In the genomic region with DNA sequence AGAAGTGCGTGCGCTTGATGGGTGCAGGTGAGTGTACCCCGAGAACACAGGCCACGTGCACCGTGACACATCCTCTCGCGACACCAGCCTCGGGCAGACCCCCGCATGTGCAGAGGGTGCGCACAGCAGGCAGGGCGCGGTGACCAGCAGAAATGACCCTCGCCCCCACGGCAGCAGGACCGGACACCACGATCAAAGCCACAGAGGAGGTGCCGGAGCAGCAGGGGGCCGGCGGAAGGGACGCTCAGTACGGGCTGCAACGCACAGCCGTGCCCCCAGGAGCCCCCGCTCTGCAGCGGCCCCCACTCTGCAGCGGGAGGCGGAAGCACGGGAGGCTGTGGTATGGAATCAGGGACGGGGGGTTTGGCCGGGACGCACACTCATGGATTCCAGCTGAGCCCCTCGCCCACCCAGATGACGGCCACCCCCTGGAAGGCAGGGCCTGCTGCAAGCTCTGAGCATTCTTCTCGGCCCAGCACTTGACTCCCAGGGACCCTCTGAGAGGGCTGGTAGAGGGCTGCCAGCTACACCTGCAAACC, we compare ENCODE assay signal across 17 cellular contexts. TPM values are rescaled to one million over a fixed set of nuclear protein-coding genes. Genes with fewer than 3 reads are reported as not detected.
DNase-seq lines count a peak whose midpoint lies in the region; ATAC-seq, FAIRE-seq and TF ChIP-seq lines count a peak whose summit lies in the region.
"Had no signal": no experiment of that assay in that cellular context is flagged by ENCODE, and none has a peak within 500 bp of the region (broad histone marks: within the 10 kb centered on the region; RNA-seq: fewer than 3 reads in every experiment).

No MANE protein-coding gene starts in this region.

- H2BK15ac ChIP-seq in IMR-90 (ENCODE audit: low read depth, low read length), result no peak overlapping the region

- no peak overlapping the region for H4K8ac ChIP-seq in IMR-90 (ENCODE audit: low read depth in 2 of 2, low read length in 2 of 2)

- H2BK120ac ChIP-seq in IMR-90 (ENCODE audit: low read depth, low read length), result no peak overlapping the region

- no TSS peak for BruUV-seq in IMR-90 (replicated peaks; lab: Mats Ljungman, UMichigan)
- no TSS peak for BruUV-seq in K562 (replicated peaks; lab: Mats Ljungman, UMichigan)

- H4K91ac ChIP-seq in IMR-90 (ENCODE audit: insufficient read depth, low read depth, low read length), result no peak overlapping the region

- TF ChIP-seq CTCF in IMR-90 (conservative IDR thresholded peaks at IDR 0.05; ENCODE audit: low read depth, low read length) (no peak), K562 (IDR thresholded peaks at IDR 0.05 in 2 of 3, conservative IDR thresholded peaks at IDR 0.05 in 1 of 3; ENCODE audit: insufficient read depth in 2 of 3, low read depth in 1 of 3, low read length in 3 of 3) (no peak), hepatocyte (IDR thresholded peaks at IDR 0.05; ENCODE audit: poor library complexity) (no peak)

- H3K27me3 ChIP-seq in IMR-90 (ENCODE audit: control insufficient read depth, insufficient read depth, low read length) (peaks cover 4% of the 10 kb centered on the region; the same call in 1 of the 2 replicates), K562 (ENCODE audit: control insufficient read depth in 2 of 2, insufficient read depth in 2 of 2, low read length in 2 of 2) (no peaks in the 10 kb centered on the region), iPS-15b (ENCODE audit: control insufficient read depth, insufficient read depth, low read length) (peaks cover 7% of the 10 kb centered on the region), skeletal muscle tissue (ENCODE audit: control insufficient read depth in 3 of 3, insufficient read depth in 3 of 3, low read length in 3 of 3) (peaks cover 0 to 6% (median 0%) of the 10 kb centered on the region in 3 donors), hepatocyte (peaks cover 22% of the 10 kb centered on the region)

- FAIRE-seq in K562 (lab: Jason Lieb, UNC), result no peak
- FAIRE-seq: bronchial epithelial cell had no signal

- no peak for TF ChIP-seq POLR2A in IMR-90 (IDR thresholded peaks at IDR 0.05; ENCODE audit: low read depth, low read length)
- TF ChIP-seq POLR2A in K562 (conservative IDR thresholded peaks at IDR 0.05), result no peak

- H2AK9ac ChIP-seq in IMR-90 (replicated peaks; ENCODE audit: low read depth, low read length, poor library complexity), result no peak overlapping the region

- no peak overlapping the region for H4K5ac ChIP-seq in IMR-90 (ENCODE audit: low read depth, low read length)

- H2BK20ac ChIP-seq in IMR-90 (ENCODE audit: low read depth, low read length), result no peak overlapping the region

- H3K27ac ChIP-seq in IMR-90 (ENCODE audit: insufficient read depth, low read length) (no peak overlapping the region), K562 (ENCODE audit: extremely low read depth, low read depth, low read length) (peak overlapping the region; percentile 49; the same call in 2 of the 3 replicates), skeletal muscle tissue (ENCODE audit: low read depth, low read length) (peak overlapping the region; percentile 97), hepatocyte (no peak overlapping the region)
- H3K27ac ChIP-seq: foreskin keratinocyte, prostate gland, upper lobe of left lung had no signal

- H3K9me3 ChIP-seq in IMR-90 (ENCODE audit: control insufficient read depth, insufficient read depth, low read length) (0 out of 2 replicates have a peak, but pooled peaks cover 2% of the 10 kb centered on the region), K562 (replicated peaks; ENCODE audit: control insufficient read depth, insufficient read depth, low read depth, low read length) (no peaks in the 10 kb centered on the region), iPS-15b (ENCODE audit: control insufficient read depth, insufficient read depth, low read length) (no peaks in the 10 kb centered on the region), skeletal muscle tissue (ENCODE audit: control insufficient read depth in 3 of 3, low read length in 3 of 3) (no peaks in the 10 kb centered on the region), hepatocyte (ENCODE audit: low read depth) (no peaks in the 10 kb centered on the region)
- H3K9me3 ChIP-seq: Caco-2, prostate gland, upper lobe of left lung had no signal

- in situ Hi-C loops in IMR-90 (cut with MboI; ENCODE audit: low sequenced_read_pairs), result no loop called here
- in situ Hi-C loops in K562 (cut with MboI), result no loop called here

- dilution Hi-C loops in IMR-90 (cut with HindIII; ENCODE audit: low sequenced_read_pairs, unreplicated experiment), result no loop called here

- H3K4me2 ChIP-seq in IMR-90 (ENCODE audit: low read depth, low read length) (no peak overlapping the region), K562 (ENCODE audit: insufficient read depth, low read length) (peak overlapping the region; percentile 25; the same call in 1 of the 2 replicates), hepatocyte (no peak overlapping the region)

- no peak overlapping the region for H2BK5ac ChIP-seq in IMR-90 (ENCODE audit: low read depth, low read length, poor library complexity, severe bottlenecking)

- POLR2A ChIA-PET in IMR-90 (lab: Charles Lee; ENCODE audit: unreplicated experiment) (no interaction called here), K562 (lab: Yijun Ruan, JAX) (no interaction called here)

- H3K23ac ChIP-seq in IMR-90 (ENCODE audit: low read depth, low read length), result no peak overlapping the region

- H3K4me3 ChIP-seq in IMR-90 (ENCODE audit: insufficient read depth, low read depth, low read length) (no peak overlapping the region), K562 (no peak overlapping the region), iPS-15b (ENCODE audit: low read depth, low read length) (no peak overlapping the region), skeletal muscle tissue (ENCODE audit: low read length in 3 of 3) (peak overlapping the region; percentile 72 to 85 (median 78)), hepatocyte (no peak overlapping the region)
- H3K4me3 ChIP-seq: prostate gland, upper lobe of left lung had no signal

- TF ChIP-seq EP300 in K562 (IDR thresholded peaks at IDR 0.05; ENCODE audit: low read length), result no peak

- CTCF ChIA-PET in IMR-90 (lab: Yijun Ruan, JAX), result no interaction called here
- CTCF ChIA-PET in K562 (lab: Yijun Ruan, JAX; ENCODE audit: low intra/inter-chr PET ratio), result no interaction called here

- no peak overlapping the region for H3K4ac ChIP-seq in IMR-90 (ENCODE audit: low read depth, low read length)

- H3K4me1 ChIP-seq in IMR-90 (ENCODE audit: control insufficient read depth, insufficient read depth, low read length) (peaks cover 7% of the 10 kb centered on the region), K562 (replicated peaks in 1 of 2; ENCODE audit: control insufficient read depth in 2 of 2, insufficient read depth in 2 of 2, low read length in 2 of 2) (peaks cover 3 to 36% of the 10 kb centered on the region in 2 experiments; a peak in 4 of 5 replicates), iPS-15b (ENCODE audit: control insufficient read depth, insufficient read depth, low read length) (peaks cover 5% of the 10 kb centered on the region), skeletal muscle tissue (ENCODE audit: control insufficient read depth in 3 of 3, insufficient read depth in 3 of 3, low read length in 3 of 3) (peaks cover 38 to 56% (median 54%) of the 10 kb centered on the region in 3 donors), hepatocyte (ENCODE audit: insufficient read depth) (peaks cover 9% of the 10 kb centered on the region)

- intact Hi-C loops in IMR-90 (cut with micrococcal nuclease), result no loop called here
- intact Hi-C loops in K562 (cut with micrococcal nuclease), result no loop called here

- H3K9me1 ChIP-seq in IMR-90 (ENCODE audit: insufficient read depth, low read length) (no peaks in the 10 kb centered on the region), K562 (ENCODE audit: control insufficient read depth, insufficient read depth, low read length) (no peaks in the 10 kb centered on the region)

- H3K18ac ChIP-seq in IMR-90 (ENCODE audit: low read depth, low read length), result no peak overlapping the region

- no peak overlapping the region; the same call in 1 of the 2 replicates for H2AK5ac ChIP-seq in IMR-90 (ENCODE audit: low read depth, low read length)

- H3K79me2 ChIP-seq in K562 (ENCODE audit: control insufficient read depth, insufficient read depth, low read length) (no peaks in the 10 kb centered on the region; the same call in 2 of the 3 replicates), hepatocyte (peaks cover 9% of the 10 kb centered on the region)

- H3K56ac ChIP-seq in IMR-90 (ENCODE audit: extremely low read depth, insufficient read depth, low read length), result no peak overlapping the region

- H4K20me1 ChIP-seq in IMR-90 (ENCODE audit: insufficient read depth, low read length), result peaks cover 16% of the 10 kb centered on the region
- H4K20me1 ChIP-seq in K562 (replicated peaks; ENCODE audit: control insufficient read depth, insufficient read depth, low read length), result no peaks in the 10 kb centered on the region
- peaks cover 12% of the 10 kb centered on the region for H4K20me1 ChIP-seq in hepatocyte (ENCODE audit: insufficient read depth, poor library complexity, severe bottlenecking)

- H3K79me1 ChIP-seq in IMR-90 (ENCODE audit: low read depth in 1 of 2, low read length in 2 of 2), result no peaks in the 10 kb centered on the region; a peak in 1 of 4 replicates

- peak overlapping the region; percentile 27 for H2AFZ ChIP-seq in IMR-90 (replicated peaks; ENCODE audit: low read length, poor library complexity)
- peak overlapping the region; percentile 15; the same call in 1 of the 2 replicates for H2AFZ ChIP-seq in K562 (ENCODE audit: low read depth, low read length)
- no peak overlapping the region for H2AFZ ChIP-seq in hepatocyte

- WGBS in IMR-90 (ENCODE audit: extremely low coverage in 2 of 2, insufficient read length in 1 of 2), 2 experiments, result 92% methylated on average over 9 of the region's 34 CpGs; no CpG with 5 or more reads in 1 of the 2 experiments
- WGBS in K562 (ENCODE audit: insufficient coverage, low coverage, missing lambda C conversion rate), result 75% methylated on average over 18 of the region's 34 CpGs
- 94% methylated on average over 27 of the region's 34 CpGs for WGBS in hepatocyte (ENCODE audit: low lambda C conversion rate, missing lambda C conversion rate)

- ATAC-seq in IMR-90 (ENCODE audit: low read depth) (no peak), K562 (peak; percentile 23)
- ATAC-seq: foreskin keratinocyte had no signal

- no peak overlapping the region for H3K14ac ChIP-seq in IMR-90 (replicated peaks; ENCODE audit: low read depth, low read length)

- no peaks in the 10 kb centered on the region for H3K9me2 ChIP-seq in hepatocyte (replicated peaks; ENCODE audit: insufficient read depth)

- DNase-seq in IMR-90 (no peak), K562 (ENCODE audit: extremely low read depth in 1 of 4, low spot score in 3 of 4) (peak in 2 of 4 experiments; percentile 20 to 25), NCI-H345 (lab: John Stamatoyannopoulos, UW) (no peak), hepatocyte (ENCODE audit: low spot score) (no peak), ecto neural progenitor cell (ENCODE audit: low spot score) (no peak)
- DNase-seq: activated CD4-positive, alpha-beta T cell treated with anti-CD3 and anti-CD28 coated beads, Interleukin-2, amount 10 ng/mL, durations not matched to agents 24 days and 14 days; Caco-2; foreskin keratinocyte; midbrain; NCI-H1105; NCI-H524; nephron progenitor cell had no signal

- H3K9ac ChIP-seq in IMR-90 (ENCODE audit: low read depth, low read length) (no peak overlapping the region), K562 (ENCODE audit: insufficient read depth in 1 of 2, low read depth in 2 of 2, low read length in 2 of 2) (no peak overlapping the region), iPS-15b (ENCODE audit: low read depth, low read length) (peak overlapping the region; percentile 24), skeletal muscle tissue (ENCODE audit: low read depth in 1 of 3, low read length in 3 of 3) (peak overlapping the region; percentile 71 to 95 (median 86))

- no peak for TF ChIP-seq RAD21 in IMR-90 (IDR thresholded peaks at IDR 0.05; ENCODE audit: low read length)
- TF ChIP-seq RAD21 in K562 (CRISPR knock-in tag; conservative IDR thresholded peaks at IDR 0.05 in 1 of 2, IDR thresholded peaks at IDR 0.05 in 1 of 2), result no peak

- H3K36me3 ChIP-seq in IMR-90 (ENCODE audit: control insufficient read depth, insufficient read depth, low read length) (no peaks in the 10 kb centered on the region), K562 (ENCODE audit: control insufficient read depth, insufficient read depth, low read length) (no peaks in the 10 kb centered on the region; the same call in 2 of the 3 replicates), iPS-15b (ENCODE audit: control insufficient read depth, insufficient read depth, low read length) (peaks cover 5% of the 10 kb centered on the region), skeletal muscle tissue (ENCODE audit: control insufficient read depth in 3 of 3, insufficient read depth in 3 of 3, low read length in 3 of 3) (peaks cover 0 to 4% (median 0%) of the 10 kb centered on the region in 3 donors), hepatocyte (replicated peaks; ENCODE audit: insufficient read depth, low read depth) (no peaks in the 10 kb centered on the region)
- H3K36me3 ChIP-seq: prostate gland, upper lobe of left lung had no signal

RNA-seq across cellular contexts. Expression of gene PPP2R3B, which starts 17.1 kb away (rescaled TPM):
- total RNA-seq in IMR-90 (2012; rRNA removed) (11.1 and 13.3 TPM in 2 replicates), K562 (2014; rRNA removed) (14.7 and 16.2 TPM in 2 replicates), K562 (2014; rRNA removed; fragmentation: Illumina TruSeq; extraction: Trizol) (3.3 and 4.4 TPM in 2 replicates), K562 (2015; rRNA removed; fragmentation: Illumina TruSeq; extraction: Trizol) (6.9 and 7.8 TPM in 2 replicates), K562 (2021) (15.4 and 18.2 TPM in 2 replicates), skeletal muscle tissue (172 TPM), hepatocyte (13.0 and 24.3 TPM in 2 replicates)
- polyA plus RNA-seq in IMR-90 (2012; rRNA removed) (13.2 and 13.7 TPM in 2 replicates), K562 (2011; rRNA removed) (8.5 and 11.0 TPM in 2 replicates), K562 (2014; fragmentation: Illumina TruSeq; extraction: Trizol) (3.8 and 8.0 TPM in 2 replicates), K562 (2014; fragmentation: Nextera tagmentation; extraction: Ambion mirVana) (under 1 TPM in 1 of 2 experiments, not detected in 1; 0.04 TPM), K562 (2014; rRNA removed) (13.6 and 14.3 TPM in 2 replicates), hepatocyte (21.1 and 22.4 TPM in 2 replicates)
- 9.1 and 13.3 TPM in 2 replicates for polyA plus RNA-seq in IMR-90 (2012; cell fraction: cytosol; rRNA removed)
- polyA plus RNA-seq in IMR-90 (2012; cell fraction: nucleus; rRNA removed; ENCODE audit: low replicate concordance), result 52.7 and 142 TPM in 2 replicates
- total RNA-seq in K562 (2011; cell fraction: chromatin; rRNA removed; ENCODE audit: low replicate concordance), result 21.2 and 55.6 TPM in 2 replicates
- 36.2 and 47.1 TPM in 2 replicates for total RNA-seq in K562 (2011; cell fraction: nucleolus; rRNA removed)
- total RNA-seq in K562 (2011; cell fraction: nucleoplasm; rRNA removed), result 22.7 and 27.4 TPM in 2 replicates
- polyA plus RNA-seq in K562 (2011; cell fraction: cytosol; rRNA removed), result 6.7 and 10.8 TPM in 2 replicates
- 69.9 and 88.7 TPM in 2 replicates for polyA plus RNA-seq in K562 (2011; cell fraction: nucleus; rRNA removed)
- polyA plus RNA-seq in K562 (2012), result 9.5 and 25.9 TPM in 2 replicates
- 11.0 and 12.1 TPM in 2 replicates for polyA minus RNA-seq in K562 (2011; rRNA and poly(A)+ RNA removed)
- polyA minus RNA-seq in K562 (2011; cell fraction: cytosol; rRNA and poly(A)+ RNA removed), result 16.1 and 39.0 TPM in 2 replicates
- polyA minus RNA-seq in K562 (2011; cell fraction: nucleus; rRNA and poly(A)+ RNA removed), result 20.7 and 22.9 TPM in 2 replicates

RNA-seq across cellular contexts. Expression of gene GTPBP6, which starts 51.0 kb away (rescaled TPM):
- total RNA-seq in IMR-90 (2012; rRNA removed), result 24.0 and 24.7 TPM in 2 replicates
- polyA plus RNA-seq in IMR-90 (2012; rRNA removed), result 31.6 and 36.6 TPM in 2 replicates
- polyA plus RNA-seq in IMR-90 (2012; cell fraction: cytosol; rRNA removed), result 35.3 and 45.5 TPM in 2 replicates
- polyA plus RNA-seq in IMR-90 (2012; cell fraction: nucleus; rRNA removed; ENCODE audit: low replicate concordance), result 29.3 and 56.5 TPM in 2 replicates
- total RNA-seq in K562 (2011; cell fraction: chromatin; rRNA removed; ENCODE audit: low replicate concordance), result 8.2 and 16.9 TPM in 2 replicates
- total RNA-seq in K562 (2011; cell fraction: nucleolus; rRNA removed), result 12.7 and 13.9 TPM in 2 replicates
- total RNA-seq in K562 (2011; cell fraction: nucleoplasm; rRNA removed), result 7.4 and 11.1 TPM in 2 replicates
- 28.6 and 34.9 TPM in 2 replicates for total RNA-seq in K562 (2014; rRNA removed)
- 1.8 and 2.7 TPM in 2 replicates for total RNA-seq in K562 (2014; rRNA removed; fragmentation: Illumina TruSeq; extraction: Trizol)
- total RNA-seq in K562 (2015; rRNA removed; fragmentation: Illumina TruSeq; extraction: Trizol), result 11.6 and 13.3 TPM in 2 replicates
- 34.1 and 35.2 TPM in 2 replicates for total RNA-seq in K562 (2021)
- polyA plus RNA-seq in K562 (2011; rRNA removed), result 8.0 and 13.2 TPM in 2 replicates
- 11.9 and 25.0 TPM in 2 replicates for polyA plus RNA-seq in K562 (2011; cell fraction: cytosol; rRNA removed)
- polyA plus RNA-seq in K562 (2011; cell fraction: nucleus; rRNA removed), result 21.1 and 25.4 TPM in 2 replicates
- 18.5 and 21.7 TPM in 2 replicates for polyA plus RNA-seq in K562 (2012)
- 4.7 and 14.6 TPM in 2 replicates for polyA plus RNA-seq in K562 (2014; fragmentation: Illumina TruSeq; extraction: Trizol)
- polyA plus RNA-seq in K562 (2014; fragmentation: Nextera tagmentation; extraction: Ambion mirVana), result under 1 TPM; 0.24 to 0.50 TPM
- 23.7 and 26.4 TPM in 2 replicates for polyA plus RNA-seq in K562 (2014; rRNA removed)
- 4.6 and 6.0 TPM in 2 replicates for polyA minus RNA-seq in K562 (2011; rRNA and poly(A)+ RNA removed)
- polyA minus RNA-seq in K562 (2011; cell fraction: cytosol; rRNA and poly(A)+ RNA removed), result 8.3 and 9.6 TPM in 2 replicates
- 5.1 and 5.6 TPM in 2 replicates for polyA minus RNA-seq in K562 (2011; cell fraction: nucleus; rRNA and poly(A)+ RNA removed)
- 30.8 TPM for total RNA-seq in skeletal muscle tissue
- 39.6 and 40.7 TPM in 2 replicates for total RNA-seq in hepatocyte
- polyA plus RNA-seq in hepatocyte, result 69.2 and 69.3 TPM in 2 replicates

Comparison
In these comparisons a context has a peak if more than half of its experiments do, and no peak if none do; other contexts are left out.
1. H3K27ac ChIP-seq: peak in K562 (single experiment) and skeletal muscle tissue (single experiment); none in IMR-90 (single experiment) and hepatocyte (single experiment).
2. H3K4me3 ChIP-seq: peak in skeletal muscle tissue (3 of 3); none in IMR-90 (single experiment), K562 (single experiment), iPS-15b (single experiment) and hepatocyte (single experiment).
3. H3K9ac ChIP-seq: peak in iPS-15b (single experiment) and skeletal muscle tissue (3 of 3); none in IMR-90 (single experiment) and K562 (0 of 2).